In the genomic region with DNA sequence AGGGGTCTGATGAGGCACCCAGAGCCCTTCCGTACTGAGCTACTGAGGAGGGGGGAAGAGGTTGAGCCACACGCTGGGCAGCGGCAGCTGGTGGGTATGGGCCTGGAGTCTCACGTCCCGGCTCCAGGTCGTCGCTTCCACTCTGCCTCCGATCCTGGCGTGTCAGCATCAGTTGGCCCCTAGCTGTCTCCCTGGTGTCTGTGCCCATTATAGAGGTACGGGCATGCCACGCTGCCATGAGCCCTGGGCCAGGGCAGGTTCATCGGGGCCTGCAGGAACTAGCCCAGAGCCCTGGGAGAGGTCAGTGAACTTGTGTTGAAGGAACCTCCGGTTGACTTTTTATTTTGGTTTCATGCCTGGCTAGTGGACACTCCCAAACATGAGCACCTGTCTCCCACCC, we compare ENCODE assay signal across 16 cellular contexts.
"Had no signal": no experiment of that assay in that cellular context is flagged by ENCODE, and none has a peak within 500 bp of the region (broad histone marks: within the 10 kb centered on the region; RNA-seq: fewer than 3 reads in every experiment).

No MANE protein-coding gene starts in this region.

- H3K27me3 ChIP-seq: colonic mucosa, neural progenitor cell, ovary, thyroid gland had no signal

- H3K9ac ChIP-seq: neural progenitor cell had no signal

- H3K4me3 ChIP-seq: colonic mucosa, neural progenitor cell, ovary, thyroid gland had no signal

- H3K27ac ChIP-seq: colonic mucosa, neural progenitor cell, ovary, thyroid gland, WERI-Rb-1 had no signal

- DNase-seq: activated CD4-positive, alpha-beta T cell treated with anti-CD3 and anti-CD28 coated beads, Interleukin-2, amount 50 U/mL, for 48 hours; activated naive CD4-positive, alpha-beta T cell treated with Interleukin-2 at 50 U/mL for 16 hours; activated naive CD8-positive, alpha-beta T cell treated with anti-CD3 and anti-CD28 coated beads, Interleukin-2, amount 10 ng/mL, durations not matched to agents 7 days and 5 days; activated T-cell treated with anti-CD3 and anti-CD28 coated beads for 4 hours; amygdala; central memory CD4-positive, alpha-beta T cell; colonic mucosa; immature natural killer cell; midbrain; stimulated activated naive CD4-positive, alpha-beta T cell; SW 1271; thyroid gland; WERI-Rb-1 had no signal

- H3K4me1 ChIP-seq: colonic mucosa, neural progenitor cell, thyroid gland had no signal

- FAIRE-seq: frontal cortex had no signal

- H3K36me3 ChIP-seq: colonic mucosa, neural progenitor cell, ovary, thyroid gland, WERI-Rb-1 had no signal

- H3K9me3 ChIP-seq: colonic mucosa, ovary, thyroid gland had no signal
